ENCODE assay signal across 9 cellular contexts in the genomic region with DNA sequence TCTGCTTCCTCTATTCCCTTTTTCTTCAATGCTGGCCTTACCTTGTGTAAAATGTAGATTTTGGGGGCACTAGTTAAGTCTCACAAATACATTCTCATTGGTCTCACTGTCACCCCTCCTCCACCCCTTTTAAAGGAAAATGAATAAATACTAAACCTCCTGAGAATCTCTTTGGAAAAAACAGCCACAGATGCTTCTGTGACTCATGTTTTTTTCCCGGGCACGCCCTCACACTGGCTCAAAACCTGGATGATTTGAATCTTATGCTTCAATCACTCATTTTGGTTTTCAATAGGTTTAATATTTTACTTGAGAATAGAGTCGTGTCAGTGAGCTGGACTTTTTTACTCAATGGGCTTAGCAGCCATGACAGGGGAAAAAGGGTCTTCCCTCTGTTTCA.
DNase-seq lines count a peak whose midpoint lies in the region; ATAC-seq and TF ChIP-seq lines count a peak whose summit lies in the region.
"Had no signal": no experiment of that assay in that cellular context is flagged by ENCODE, and none has a peak within 500 bp of the region (broad histone marks: within the 10 kb centered on the region; RNA-seq: fewer than 3 reads in every experiment).

No MANE protein-coding gene starts in this region.

- peak overlapping the region; percentile 50 for H3K27ac Mint-ChIP-seq in CD4-positive, alpha-beta T cell
- peak overlapping the region in 1 of 2 donors; percentile 57 for H3K27ac Mint-ChIP-seq in T-cell

- H3K9me3 Mint-ChIP-seq in CD4-positive, alpha-beta T cell: no peaks in the 10 kb centered on the region
- no peaks in the 10 kb centered on the region for H3K9me3 Mint-ChIP-seq in T-cell

- H3K14ac ChIP-seq in neuronal stem cell (ENCODE audit: low read length): no peak overlapping the region

- no peaks in the 10 kb centered on the region for H3K36me3 Mint-ChIP-seq in CD4-positive, alpha-beta T cell (ENCODE audit: low read depth)
- no peaks in the 10 kb centered on the region for H3K36me3 Mint-ChIP-seq in T-cell

- intact Hi-C loops in CD4-positive, alpha-beta T cell (cut with DNase I, micrococcal nuclease): loop anchor here in 1 of 2 experiments (5.0 kb wide), 1 partner anchor 56 kb away; no protein-coding TSS in a partner anchor

- no peak overlapping the region for H3K27ac ChIP-seq in CD4-positive, alpha-beta T cell (ENCODE audit: low read depth, low read length)
- H3K27ac ChIP-seq in epithelial cell of prostate (peak overlapping the region; percentile 92), neuronal stem cell (replicated peaks; ENCODE audit: low read length) (no peak overlapping the region)

- H3K4me3 ChIP-seq in neuronal stem cell (ENCODE audit: low read length in 2 of 2): no peak overlapping the region

- no peak overlapping the region for H2BK15ac ChIP-seq in neuronal stem cell (ENCODE audit: low read length)

- no peaks in the 10 kb centered on the region for H3K27me3 ChIP-seq in CD4-positive, alpha-beta T cell (ENCODE audit: control insufficient read depth, insufficient read depth, low read length)
- H3K27me3 ChIP-seq in neuronal stem cell (ENCODE audit: control insufficient read depth in 3 of 3, insufficient read depth in 3 of 3, low read depth in 1 of 3, low read length in 3 of 3): peaks cover 0 to 4% (median 0%) of the 10 kb centered on the region in 3 experiments

- no peak overlapping the region for H2BK120ac ChIP-seq in neuronal stem cell (ENCODE audit: low read depth, low read length)

- H3K9ac ChIP-seq in neuronal stem cell (ENCODE audit: low read depth, low read length, poor library complexity): no peak overlapping the region

- TF ChIP-seq CTCF in CD4-positive, alpha-beta T cell (IDR thresholded peaks at IDR 0.05): no peak

- DNase-seq in CD4-positive, alpha-beta T cell: no peak
- DNase-seq in NCI-H446 (lab: John Stamatoyannopoulos, UW) (peak; percentile 61 to 82), epithelial cell of prostate (ENCODE audit: low read depth, low spot score) (no peak), neuronal stem cell (ENCODE audit: low spot score) (no peak), T-cell (no peak), NOMO-1 treated with dmso at 0.1 percent for 144 hours (lab: John Stamatoyannopoulos, UW; ENCODE audit: unreplicated experiment) (no peak), NCI-H128 (lab: John Stamatoyannopoulos, UW; ENCODE audit: unreplicated experiment) (no peak)
- DNase-seq in activated naive CD4-positive, alpha-beta T cell treated with Interleukin-2 at 50 U/mL for 16 hours: no peak
- DNase-seq: NCI-H524 treated with DMSO at 0.1 percent for 48 hours had no signal

- no peak overlapping the region for H3K4me2 ChIP-seq in neuronal stem cell (ENCODE audit: insufficient read depth, low read length, poor library complexity, severe bottlenecking)

- H3K79me1 ChIP-seq in neuronal stem cell (ENCODE audit: low read depth, low read length): no peaks in the 10 kb centered on the region

- H2BK12ac ChIP-seq in neuronal stem cell (ENCODE audit: low read length): no peak overlapping the region

- H3K27me3 Mint-ChIP-seq in CD4-positive, alpha-beta T cell: no peaks in the 10 kb centered on the region
- H3K27me3 Mint-ChIP-seq in T-cell: no peaks in the 10 kb centered on the region

- H3K36me3 ChIP-seq in neuronal stem cell (replicated peaks in 1 of 2; ENCODE audit: control insufficient read depth in 2 of 2, insufficient read depth in 2 of 2, low read length in 2 of 2): no peaks in the 10 kb centered on the region

- no peak overlapping the region for H4K91ac ChIP-seq in neuronal stem cell (ENCODE audit: low read depth, low read length, poor library complexity)

- no peak for ATAC-seq in CD4-positive, alpha-beta T cell (ENCODE audit: poor library complexity)
- no peak for ATAC-seq in T-cell (replicated peaks in 1 of 4)

- H4K8ac ChIP-seq in neuronal stem cell (ENCODE audit: low read depth, low read length): no peak overlapping the region

- H3K4me1 Mint-ChIP-seq in CD4-positive, alpha-beta T cell (ENCODE audit: low read depth): peaks cover 53% of the 10 kb centered on the region
- H3K4me1 Mint-ChIP-seq in T-cell: peaks cover 40 to 62% (median 51%) of the 10 kb centered on the region in 3 donors

- H3K23ac ChIP-seq in neuronal stem cell (ENCODE audit: low read depth, low read length, poor library complexity): no peak overlapping the region

- POLR2A ChIA-PET in CD4-positive, alpha-beta T cell (lab: Charles Lee): no interaction called here
- POLR2A ChIA-PET in T-cell (lab: Charles Lee): interaction anchor here in 1 of 2 donors (0.6 kb wide), 1 partner anchor 10 kb away, joined by 3 read pairs; no protein-coding TSS in a partner anchor

- no peaks in the 10 kb centered on the region for H3K9me3 ChIP-seq in CD4-positive, alpha-beta T cell (ENCODE audit: control insufficient read depth, low read length)
- H3K9me3 ChIP-seq in neuronal stem cell (replicated peaks in 1 of 2; ENCODE audit: control insufficient read depth in 2 of 2, insufficient read depth in 1 of 2, low read depth in 1 of 2, low read length in 2 of 2): no peaks in the 10 kb centered on the region

- no peak overlapping the region for H2BK5ac ChIP-seq in neuronal stem cell (ENCODE audit: low read length)

- no peak overlapping the region for H3K4ac ChIP-seq in neuronal stem cell (ENCODE audit: low read length)

- H3K18ac ChIP-seq in neuronal stem cell (ENCODE audit: low read length): no peak overlapping the region

- H2AK5ac ChIP-seq in neuronal stem cell (ENCODE audit: low read depth, low read length): no peak overlapping the region

- CTCF ChIA-PET in CD4-positive, alpha-beta T cell (lab: Charles Lee): no interaction called here
- CTCF ChIA-PET in T-cell (lab: Charles Lee): interaction anchor here in 1 of 2 donors (0.6 kb wide), 1 partner anchor 522 kb away, joined by 3 read pairs; no protein-coding TSS in a partner anchor

- H2AFZ ChIP-seq in neuronal stem cell (ENCODE audit: low read length): peak overlapping the region; percentile 40

- no peak overlapping the region for H3K4me3 Mint-ChIP-seq in CD4-positive, alpha-beta T cell
- no peak overlapping the region for H3K4me3 Mint-ChIP-seq in T-cell

- no CpG with 5 or more reads among the region's 3 CpGs for WGBS in neuronal stem cell (ENCODE audit: extremely low coverage in 2 of 2, insufficient read length in 2 of 2, insufficient replicate concordance in 1 of 2), 2 donors

- H3K4me1 ChIP-seq in neuronal stem cell (ENCODE audit: control insufficient read depth in 2 of 2, insufficient read depth in 1 of 2, low read depth in 1 of 2, low read length in 2 of 2): peaks cover 0 to 10% of the 10 kb centered on the region in 2 donors

Comparison
In these comparisons a context has a peak if more than half of its experiments do, and no peak if none do; other contexts are left out.
1. DNase-seq: peak in NCI-H446 (2 of 2); none in CD4-positive, alpha-beta T cell (0 of 10), epithelial cell of prostate (single experiment), neuronal stem cell (single experiment), T-cell (0 of 34), NOMO-1 treated with dmso at 0.1 percent for 144 hours (single experiment), activated naive CD4-positive, alpha-beta T cell treated with Interleukin-2 at 50 U/mL for 16 hours (single experiment) and NCI-H128 (single experiment).